ENCODE assay signal across 1 cellular context in genomic region chr22:41512421-41513194, GRCh38.
TF ChIP-seq lines count a peak whose summit lies in the region.

No MANE protein-coding gene starts in this region.

TF ChIP-seq in H1, 55 proteins besides CTCF, POLR2A, EP300 and RAD21:
- TF ChIP-seq NRF1 (IDR thresholded peaks at IDR 0.05; ENCODE audit: low read depth, low read length) (no peak), BCL11A (IDR thresholded peaks at IDR 0.05; ENCODE audit: low read depth in 2 of 2, low read length in 2 of 2) (no peak), SP4 (IDR thresholded peaks at IDR 0.05; ENCODE audit: low read length) (no peak), CBX8 (IDR thresholded peaks at IDR 0.05; ENCODE audit: borderline replicate concordance, low read depth, low read length) (no peak), TBP (IDR thresholded peaks at IDR 0.05; ENCODE audit: low read depth, low read length) (peak; percentile 32; the same call in 1 of the 2 replicates), JUN (IDR thresholded peaks at IDR 0.05; ENCODE audit: low read depth, low read length) (no peak), RNF2 (IDR thresholded peaks at IDR 0.05; ENCODE audit: borderline replicate concordance, low read depth, low read length, missing control alignments, poor library complexity, severe bottlenecking) (no peak), BACH1 (IDR thresholded peaks at IDR 0.05; ENCODE audit: low read length) (peak; percentile 100), KDM5A (IDR thresholded peaks at IDR 0.05; ENCODE audit: low read length) (no peak), POU5F1 (IDR thresholded peaks at IDR 0.05; ENCODE audit: low read depth, low read length) (no peak), CHD1 (IDR thresholded peaks at IDR 0.05; ENCODE audit: low read depth, low read length) (no peak), TEAD4 (IDR thresholded peaks at IDR 0.05; ENCODE audit: low read depth, low read length) (no peak), NANOG (IDR thresholded peaks at IDR 0.05; ENCODE audit: insufficient read depth, low read depth, low read length, poor library complexity, severe bottlenecking) (no peak), SP1 (IDR thresholded peaks at IDR 0.05; ENCODE audit: low read depth, low read length) (peak; percentile 69; the same call in 1 of the 2 replicates), SUZ12 (IDR thresholded peaks at IDR 0.05; ENCODE audit: low read length) (no peak), TCF12 (IDR thresholded peaks at IDR 0.05; ENCODE audit: low read depth, low read length) (no peak), SRF (IDR thresholded peaks at IDR 0.05; ENCODE audit: low read depth, low read length) (no peak), BRCA1 (IDR thresholded peaks at IDR 0.05; ENCODE audit: low read depth, low read length) (no peak), RXRA (IDR thresholded peaks at IDR 0.05; ENCODE audit: insufficient read depth, low read depth, low read length) (no peak), CBX5 (IDR thresholded peaks at IDR 0.05; ENCODE audit: low read depth, low read length) (no peak), RFX5 (IDR thresholded peaks at IDR 0.05; ENCODE audit: borderline replicate concordance, low read depth, low read length) (no peak), RBBP5 (IDR thresholded peaks at IDR 0.05; ENCODE audit: borderline replicate concordance, low read depth, low read length) (0 out of 2 replicates have a peak, but pooled peaks have one; percentile 43), TAF1 (IDR thresholded peaks at IDR 0.05; ENCODE audit: low read depth, low read length) (peak; percentile 57), CHD7 (IDR thresholded peaks at IDR 0.05; ENCODE audit: insufficient replicate concordance, low read length) (no peak), GTF2F1 (IDR thresholded peaks at IDR 0.05; ENCODE audit: borderline replicate concordance, low read depth, low read length) (no peak), POLR2AphosphoS5 (IDR thresholded peaks at IDR 0.05; ENCODE audit: low read depth, low read length) (peak; percentile 42; the same call in 1 of the 2 replicates), JUND (IDR thresholded peaks at IDR 0.05; ENCODE audit: low read length) (peak; percentile 63; the same call in 1 of the 2 replicates), CREB1 (IDR thresholded peaks at IDR 0.05) (peak; percentile 30; the same call in 1 of the 2 replicates), EZH2 (IDR thresholded peaks at IDR 0.05; ENCODE audit: low read depth, low read length, severe bottlenecking) (no peak), ZNF274 (IDR thresholded peaks at IDR 0.05; ENCODE audit: borderline replicate concordance, extremely low read depth, low read length) (no peak), SIRT6 (IDR thresholded peaks at IDR 0.05; ENCODE audit: low read length) (no peak), HDAC6 (IDR thresholded peaks at IDR 0.05; ENCODE audit: low read depth, low read length) (no peak), HDAC2 (IDR thresholded peaks at IDR 0.05; ENCODE audit: borderline replicate concordance in 1 of 2, low read depth in 2 of 2, low read length in 2 of 2) (no peak), GABPA (IDR thresholded peaks at IDR 0.05; ENCODE audit: borderline replicate concordance, insufficient read depth, low read length) (no peak), CEBPB (IDR thresholded peaks at IDR 0.05; ENCODE audit: low read depth, low read length) (no peak), PHF8 (conservative IDR thresholded peaks at IDR 0.05; ENCODE audit: low read depth, low read length) (no peak), FOSL1 (IDR thresholded peaks at IDR 0.05; ENCODE audit: insufficient read depth, low read depth, low read length) (no peak), KDM1A (IDR thresholded peaks at IDR 0.05; ENCODE audit: borderline replicate concordance, low read length) (peak; percentile 42; the same call in 1 of the 2 replicates), YY1 (IDR thresholded peaks at IDR 0.05; ENCODE audit: low read depth, low read length) (peak; percentile 78), MAX (IDR thresholded peaks at IDR 0.05) (peak; percentile 87), EGR1 (IDR thresholded peaks at IDR 0.05; ENCODE audit: borderline replicate concordance, low read depth, low read length) (no peak), ASH2L (IDR thresholded peaks at IDR 0.05; ENCODE audit: low read length) (peak; percentile 64), USF2 (IDR thresholded peaks at IDR 0.05; ENCODE audit: low read length) (no peak), ATF2 (IDR thresholded peaks at IDR 0.05; ENCODE audit: low read length) (0 out of 2 replicates have a peak, but pooled peaks have one; percentile 49), SP2 (IDR thresholded peaks at IDR 0.05; ENCODE audit: low read length) (no peak), MAFK (IDR thresholded peaks at IDR 0.05; ENCODE audit: low read depth, low read length) (peak; percentile 99), CTBP2 (IDR thresholded peaks at IDR 0.05; ENCODE audit: borderline replicate concordance, insufficient read depth, insufficient read length, low read length) (peak; percentile 31), KDM4A (IDR thresholded peaks at IDR 0.05; ENCODE audit: low read depth, low read length, severe bottlenecking) (no peak), CHD2 (IDR thresholded peaks at IDR 0.05; ENCODE audit: low read length) (no peak; the same call in 1 of the 2 replicates), TAF7 (optimal IDR thresholded peaks at IDR 0.05; ENCODE audit: borderline replicate concordance, low read depth, low read length) (no peak), SAP30 (IDR thresholded peaks at IDR 0.05; ENCODE audit: insufficient read depth, insufficient replicate concordance, low read length) (no peak), SIX5 (IDR thresholded peaks at IDR 0.05; ENCODE audit: low read depth, low read length) (peak; percentile 43; the same call in 1 of the 2 replicates), ATF3 (IDR thresholded peaks at IDR 0.05; ENCODE audit: insufficient read depth, low read depth, low read length) (no peak), SIN3A (conservative IDR thresholded peaks at IDR 0.05 in 1 of 2, IDR thresholded peaks at IDR 0.05 in 1 of 2; ENCODE audit: low read depth in 1 of 2, low read length in 2 of 2) (0 out of 4 replicates have a peak, but pooled peaks of 1 of the 2 experiments have one; percentile 36)
- TF ChIP-seq, protein P1, sequence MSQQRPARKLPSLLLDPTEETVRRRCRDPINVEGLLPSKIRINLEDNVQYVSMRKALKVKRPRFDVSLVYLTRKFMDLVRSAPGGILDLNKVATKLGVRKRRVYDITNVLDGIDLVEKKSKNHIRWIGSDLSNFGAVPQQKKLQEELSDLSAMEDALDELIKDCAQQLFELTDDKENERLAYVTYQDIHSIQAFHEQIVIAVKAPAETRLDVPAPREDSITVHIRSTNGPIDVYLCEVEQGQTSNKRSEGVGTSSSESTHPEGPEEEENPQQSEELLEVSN (IDR thresholded peaks at IDR 0.05) = peak; percentile 69
TF ChIP-seq in H1: peak in this region for 18.
